Comparison of ENCODE assay signal across 10 cellular contexts in the genomic region with DNA sequence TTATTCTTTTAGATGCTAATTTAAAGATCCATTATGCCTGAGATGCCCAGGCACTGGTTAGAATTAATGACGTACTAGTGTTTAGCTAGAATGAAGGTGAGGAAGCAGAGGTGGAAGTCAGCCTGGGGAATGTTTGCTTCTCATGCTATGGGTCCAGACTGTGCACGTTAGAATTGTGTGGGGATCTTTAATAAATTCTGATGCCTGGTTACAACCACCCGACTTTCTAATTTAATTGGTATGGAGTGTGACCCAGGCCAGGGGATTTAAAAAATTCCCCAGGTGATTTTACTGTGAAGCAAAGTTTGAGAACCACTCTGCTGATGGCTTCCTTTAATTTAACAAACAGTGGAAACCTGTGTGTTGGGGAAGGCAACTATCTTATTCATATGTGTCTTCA.
"Had no signal": no experiment of that assay in that cellular context is flagged by ENCODE, and none has a peak within 500 bp of the region (broad histone marks: within the 10 kb centered on the region; RNA-seq: fewer than 3 reads in every experiment).

No MANE protein-coding gene starts in this region.

- H3K27ac ChIP-seq: HL-60, KMS-11 had no signal

- H3K27me3 Mint-ChIP-seq: IgD-negative memory B cell had no signal

- ATAC-seq: GM23338, HepG2 had no signal

- DNase-seq: H9, HCEC 1CT, KBM-7 had no signal

- FAIRE-seq: H1, H54, HepG2 had no signal

- H3K4me3 Mint-ChIP-seq: GM23338, H9 had no signal

- H3K9ac ChIP-seq: KMS-11 had no signal

- H3K27ac Mint-ChIP-seq: GM23338, H9, IgD-negative memory B cell had no signal

- H3K4me2 ChIP-seq: GM23338, KMS-11 had no signal

- H3K9me3 Mint-ChIP-seq: GM23338, H9, IgD-negative memory B cell had no signal

- H3K4me3 ChIP-seq: GM23338 had no signal

- H2AFZ ChIP-seq: GM23338 had no signal
